ENCODE assay signal across 22 cellular contexts in the genomic region with DNA sequence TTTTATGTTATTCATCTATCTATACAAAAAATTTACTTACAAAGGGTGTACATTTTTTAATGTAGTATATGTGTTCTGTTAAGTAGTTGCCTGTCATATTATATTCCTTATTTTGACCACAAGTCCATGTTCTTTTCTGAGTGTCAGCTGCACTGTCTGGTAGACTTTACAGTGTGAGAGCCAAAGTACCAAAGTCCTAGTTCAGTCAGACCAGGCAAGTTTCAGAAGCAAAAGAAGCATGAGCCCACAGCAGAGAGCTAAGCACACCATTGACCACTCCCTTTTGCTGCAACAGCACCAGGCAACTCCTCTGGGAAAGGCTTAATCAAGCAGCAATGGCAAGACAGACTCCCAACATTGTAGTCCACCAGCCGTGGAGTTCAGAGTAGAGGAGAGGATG.
"Had no signal": no experiment of that assay in that cellular context is flagged by ENCODE, and none has a peak within 500 bp of the region (broad histone marks: within the 10 kb centered on the region; RNA-seq: fewer than 3 reads in every experiment).

No MANE protein-coding gene starts in this region.

- H3K27me3 ChIP-seq: breast epithelium, esophagus muscularis mucosa, heart right ventricle, right atrium auricular region, testis, transverse colon had no signal

- H3K79me2 ChIP-seq: parathyroid adenoma had no signal

- H3K27ac ChIP-seq: breast epithelium, esophagus muscularis mucosa, heart right ventricle, parathyroid adenoma, right atrium auricular region, testis, transverse colon had no signal

- H3K4me3 ChIP-seq: breast epithelium, esophagus muscularis mucosa, heart right ventricle, right atrium auricular region, testis, transverse colon had no signal

- DNase-seq: activated CD4-positive, alpha-beta T cell treated with anti-CD3 and anti-CD28 coated beads for 4 hours; activated CD4-positive, alpha-beta T cell treated with anti-CD3 and anti-CD28 coated beads, Interleukin-2, amount 50 U/mL, for 4 hours; activated naive CD4-positive, alpha-beta T cell; activated T-cell treated with anti-CD3 and anti-CD28 coated beads for 4 hours; activated T-cell treated with anti-CD3 and anti-CD28 coated beads, Interleukin-2, amount 50 U/mL, for 72 hours; endodermal cell; foreskin melanocyte; heart right ventricle; left ventricle myocardium superior; mammary epithelial cell; naive thymus-derived CD4-positive, alpha-beta T cell; stimulated activated CD4-positive, alpha-beta T cell treated with anti-CD3 and anti-CD28 coated beads, Interleukin-4, amount 100 ng/mL, for 1 hour; stimulated activated naive CD8-positive, alpha-beta T cell treated with anti-CD3 and anti-CD28 coated beads, Interleukin-15, Interleukin-2, amounts not matched to agents 100 U/mL and 50 U/mL, for 24 hours; testis; transverse colon had no signal

- H3K9ac ChIP-seq: parathyroid adenoma had no signal

- H3K36me3 ChIP-seq: breast epithelium, esophagus muscularis mucosa, heart right ventricle, right atrium auricular region, transverse colon had no signal

- ATAC-seq: activated naive CD4-positive, alpha-beta T cell treated with anti-CD3 and anti-CD28 coated beads, Interleukin-2, amount 50 U/mL, for 72 hours; activated T-cell treated with anti-CD3 and anti-CD28 coated beads, Interleukin-2, amount 50 U/mL, for 72 hours; heart right ventricle; left ventricle myocardium superior; naive thymus-derived CD4-positive, alpha-beta T cell; stimulated activated naive CD8-positive, alpha-beta T cell treated with anti-CD3 and anti-CD28 coated beads, Interleukin-15, Interleukin-2, amounts not matched to agents 100 U/mL and 50 U/mL, for 24 hours had no signal

- H3K4me1 ChIP-seq: breast epithelium, esophagus muscularis mucosa, parathyroid adenoma, right atrium auricular region, transverse colon had no signal

- H2AFZ ChIP-seq: parathyroid adenoma had no signal

- H3K9me3 ChIP-seq: breast epithelium, esophagus muscularis mucosa, heart right ventricle, right atrium auricular region, testis, transverse colon had no signal

- FAIRE-seq: islet of Langerhans, urothelium cell line had no signal
